21 cellular contexts compared by ENCODE assay signal in genomic region chr20:25355191-25355590, GRCh38. TPM values are rescaled to one million over a fixed set of nuclear protein-coding genes. Genes with fewer than 3 reads are reported as not detected.
DNase-seq lines count a peak whose midpoint lies in the region; ATAC-seq and TF ChIP-seq lines count a peak whose summit lies in the region.
"Had no signal": no experiment of that assay in that cellular context is flagged by ENCODE, and none has a peak within 500 bp of the region (broad histone marks: within the 10 kb centered on the region; RNA-seq: fewer than 3 reads in every experiment).

No MANE protein-coding gene starts in this region.

- no peaks in the 10 kb centered on the region for H3K27me3 Mint-ChIP-seq in activated CD4-positive, alpha-beta T cell treated with anti-CD3 and anti-CD28 coated beads, Interleukin-2, amount 10 ng/mL, durations not matched to agents 7 days and 5 days
- no peaks in the 10 kb centered on the region for H3K27me3 Mint-ChIP-seq in activated T-cell treated with anti-CD3 and anti-CD28 coated beads, Interleukin-2, amount 50 U/mL, for 24 hours
- H3K27me3 Mint-ChIP-seq: activated CD4-positive, alpha-beta memory T cell treated with anti-CD3 and anti-CD28 coated beads, Interleukin-2, amount 10 ng/mL, durations not matched to agents 7 days and 5 days; natural killer cell treated with Interleukin-12 subunit alpha and Interleukin-12 subunit beta and Interleukin-15 and Interleukin-18, amount 100 ng/mL, for 72 hours; stimulated activated naive CD8-positive, alpha-beta T cell treated with anti-CD3 and anti-CD28 coated beads, Interleukin-15, amount 100 ng/mL, for 72 hours had no signal

- no peaks in the 10 kb centered on the region for H4K20me1 ChIP-seq in GM23248 (ENCODE audit: insufficient read depth)

- POLR2A ChIA-PET in activated CD4-positive, alpha-beta T cell treated with anti-CD3 and anti-CD28 coated beads, Interleukin-2, amount 10 ng/mL, durations not matched to agents 7 days and 5 days (lab: Charles Lee), result no interaction called here

- H3F3A ChIP-seq in GM23248 (ENCODE audit: insufficient read depth), result no peaks in the 10 kb centered on the region

- no peak for ATAC-seq in psoas muscle
- ATAC-seq: natural killer cell treated with Interleukin-12 subunit alpha and Interleukin-12 subunit beta and Interleukin-15 and Interleukin-18, amount 100 ng/mL, for 72 hours; SK-N-SH treated with all-trans-retinoic acid at 6 μM for 48 hours; stimulated activated naive CD8-positive, alpha-beta T cell treated with anti-CD3 and anti-CD28 coated beads, Interleukin-15, amount 100 ng/mL, for 72 hours had no signal

- H3K27me3 ChIP-seq in WERI-Rb-1 (ENCODE audit: insufficient read depth, low read depth, severe bottlenecking), result no peaks in the 10 kb centered on the region
- H3K27me3 ChIP-seq in layer of hippocampus (ENCODE audit: control insufficient read depth, insufficient read depth, low read length), result no peaks in the 10 kb centered on the region
- H3K27me3 ChIP-seq in thyroid gland, result no peaks in the 10 kb centered on the region
- H3K27me3 ChIP-seq in GM23248 (replicated peaks; ENCODE audit: insufficient read depth), result no peaks in the 10 kb centered on the region
- H3K27me3 ChIP-seq in psoas muscle (ENCODE audit: insufficient read depth in 3 of 3, low read length in 2 of 3), result no peaks in the 10 kb centered on the region
- H3K27me3 ChIP-seq: Peyer's patch, uterus had no signal

- peaks cover 24% of the 10 kb centered on the region for H3K4me1 Mint-ChIP-seq in activated CD4-positive, alpha-beta T cell treated with anti-CD3 and anti-CD28 coated beads, Interleukin-2, amount 10 ng/mL, durations not matched to agents 7 days and 5 days
- peaks cover 28% of the 10 kb centered on the region for H3K4me1 Mint-ChIP-seq in activated T-cell treated with anti-CD3 and anti-CD28 coated beads, Interleukin-2, amount 50 U/mL, for 24 hours (ENCODE audit: low read depth)

- DNase-seq in activated CD4-positive, alpha-beta T cell treated with anti-CD3 and anti-CD28 coated beads, Interleukin-2, amount 10 ng/mL, durations not matched to agents 7 days and 5 days, result no peak
- DNase-seq in activated CD4-positive, alpha-beta T cell treated with anti-CD3 and anti-CD28 coated beads, Interleukin-2, amount 50 U/mL, for 4 hours, result no peak
- no peak for DNase-seq in WERI-Rb-1
- no peak for DNase-seq in thyroid gland
- DNase-seq in GM23248, result no peak
- no peak for DNase-seq in psoas muscle
- DNase-seq in activated T-cell treated with anti-CD3 and anti-CD28 coated beads, Interleukin-2, amount 50 U/mL, for 24 hours, result no peak
- DNase-seq: activated CD4-positive, alpha-beta memory T cell treated with anti-CD3 and anti-CD28 coated beads, Interleukin-2, amount 10 ng/mL, durations not matched to agents 7 days and 5 days; amygdala; H7; immature natural killer cell; mammary epithelial cell; NCI-H2081 treated with DMSO at 0.1 percent for 48 hours; NCI-H510A treated with DMSO at 0.1 percent for 48 hours; Peyer's patch; stimulated activated naive CD8-positive, alpha-beta T cell treated with anti-CD3 and anti-CD28 coated beads, Interleukin-15, amount 100 ng/mL, for 72 hours; uterus had no signal

- H3K9me2 ChIP-seq in GM23248 (ENCODE audit: insufficient read depth), result no peaks in the 10 kb centered on the region

- H3K4me2 ChIP-seq in GM23248 (ENCODE audit: unreplicated experiment), result no peak overlapping the region

- CTCF ChIA-PET in activated CD4-positive, alpha-beta T cell treated with anti-CD3 and anti-CD28 coated beads, Interleukin-2, amount 10 ng/mL, durations not matched to agents 7 days and 5 days (lab: Charles Lee), result no interaction called here

- H3K4me1 ChIP-seq in thyroid gland (peaks cover 18 to 23% of the 10 kb centered on the region in 2 donors), GM23248 (ENCODE audit: insufficient read depth) (no peaks in the 10 kb centered on the region), psoas muscle (no peaks in the 10 kb centered on the region)
- H3K4me1 ChIP-seq: uterus had no signal

- intact Hi-C loops in thyroid gland (cut with DNase I), result no loop called here
- intact Hi-C loops in psoas muscle (cut with DNase I), result no loop called here

- no peak overlapping the region for H2AFZ ChIP-seq in GM23248

- WGBS in thyroid gland, 2 donors, result 49 to 56% methylated on average over 3 of the region's 3 CpGs
- WGBS in GM23248 (ENCODE audit: low coverage in 1 of 2, low lambda C conversion rate in 2 of 2, missing lambda C conversion rate in 2 of 2), 2 experiments, result 57 to 59% methylated on average over 3 of the region's 3 CpGs
- 60 to 66% (median 61%) methylated on average over 3 of the region's 3 CpGs for WGBS in psoas muscle, 3 donors

- TF ChIP-seq CTCF in WERI-Rb-1 (IDR thresholded peaks at IDR 0.05; ENCODE audit: low read depth, low read length) (no peak), thyroid gland (IDR thresholded peaks at IDR 0.05) (no peak), psoas muscle (IDR thresholded peaks at IDR 0.05) (no peak)

- peaks cover 6% of the 10 kb centered on the region for H3K36me3 Mint-ChIP-seq in activated CD4-positive, alpha-beta T cell treated with anti-CD3 and anti-CD28 coated beads, Interleukin-2, amount 10 ng/mL, durations not matched to agents 7 days and 5 days (ENCODE audit: low read depth)
- H3K36me3 Mint-ChIP-seq in activated T-cell treated with anti-CD3 and anti-CD28 coated beads, Interleukin-2, amount 50 U/mL, for 24 hours (ENCODE audit: low read depth), result no peaks in the 10 kb centered on the region
- H3K36me3 Mint-ChIP-seq: immature natural killer cell; natural killer cell treated with Interleukin-12 subunit alpha and Interleukin-12 subunit beta and Interleukin-15 and Interleukin-18, amount 100 ng/mL, for 72 hours had no signal

- TF ChIP-seq POLR2A in thyroid gland (IDR thresholded peaks at IDR 0.05), result no peak

- H3K9me3 ChIP-seq in WERI-Rb-1 (ENCODE audit: severe bottlenecking), result no peaks in the 10 kb centered on the region
- no peaks in the 10 kb centered on the region for H3K9me3 ChIP-seq in thyroid gland
- no peaks in the 10 kb centered on the region for H3K9me3 ChIP-seq in GM23248 (ENCODE audit: low read depth)
- no peaks in the 10 kb centered on the region for H3K9me3 ChIP-seq in psoas muscle
- H3K9me3 ChIP-seq: Peyer's patch, uterus had no signal

- in situ Hi-C loops in GM23248 (cut with MboI), result loop anchor here (25.0 kb wide), 1 partner anchor 807 kb away; no protein-coding TSS in a partner anchor

- peaks cover 89% of the 10 kb centered on the region for H3K79me2 ChIP-seq in GM23248 (ENCODE audit: insufficient read depth)

- H3K36me3 ChIP-seq in WERI-Rb-1 (no peaks in the 10 kb centered on the region), thyroid gland (no peaks in the 10 kb centered on the region), GM23248 (ENCODE audit: low read depth) (no peaks in the 10 kb centered on the region), psoas muscle (ENCODE audit: insufficient read depth in 1 of 2, low read depth in 1 of 2) (no peaks in the 10 kb centered on the region)
- H3K36me3 ChIP-seq: Peyer's patch, uterus had no signal

- H3K4me3 Mint-ChIP-seq in activated CD4-positive, alpha-beta T cell treated with anti-CD3 and anti-CD28 coated beads, Interleukin-2, amount 10 ng/mL, durations not matched to agents 7 days and 5 days, result no peak overlapping the region
- H3K4me3 Mint-ChIP-seq in activated T-cell treated with anti-CD3 and anti-CD28 coated beads, Interleukin-2, amount 50 U/mL, for 24 hours, result no peak overlapping the region
- H3K4me3 Mint-ChIP-seq: activated CD4-positive, alpha-beta memory T cell treated with anti-CD3 and anti-CD28 coated beads, Interleukin-2, amount 10 ng/mL, durations not matched to agents 7 days and 5 days; immature natural killer cell; natural killer cell treated with Interleukin-12 subunit alpha and Interleukin-12 subunit beta and Interleukin-15 and Interleukin-18, amount 100 ng/mL, for 72 hours; stimulated activated naive CD8-positive, alpha-beta T cell treated with anti-CD3 and anti-CD28 coated beads, Interleukin-15, amount 100 ng/mL, for 72 hours had no signal

- H3K27ac ChIP-seq in WERI-Rb-1 (peak overlapping the region; percentile 74), layer of hippocampus (ENCODE audit: low read depth, low read length) (peak overlapping the region; percentile 83), thyroid gland (peak overlapping the region; percentile 3 to 11 (median 4)), GM23248 (no peak overlapping the region), psoas muscle (no peak overlapping the region)
- H3K27ac ChIP-seq: epithelial cell of prostate, Peyer's patch, uterus had no signal

- H3K9ac ChIP-seq in GM23248, result no peak overlapping the region

- peak overlapping the region; percentile 41 for H3K27ac Mint-ChIP-seq in activated CD4-positive, alpha-beta T cell treated with anti-CD3 and anti-CD28 coated beads, Interleukin-2, amount 10 ng/mL, durations not matched to agents 7 days and 5 days
- no peak overlapping the region for H3K27ac Mint-ChIP-seq in activated T-cell treated with anti-CD3 and anti-CD28 coated beads, Interleukin-2, amount 50 U/mL, for 24 hours
- H3K27ac Mint-ChIP-seq: activated CD4-positive, alpha-beta memory T cell treated with anti-CD3 and anti-CD28 coated beads, Interleukin-2, amount 10 ng/mL, durations not matched to agents 7 days and 5 days; natural killer cell treated with Interleukin-12 subunit alpha and Interleukin-12 subunit beta and Interleukin-15 and Interleukin-18, amount 100 ng/mL, for 72 hours had no signal

- no peak overlapping the region for H3K4me3 ChIP-seq in WERI-Rb-1 (ENCODE audit: low read depth, low read length)
- H3K4me3 ChIP-seq in thyroid gland (replicated peaks in 1 of 3), result no peak overlapping the region
- H3K4me3 ChIP-seq in GM23248, result no peak overlapping the region
- no peak overlapping the region for H3K4me3 ChIP-seq in psoas muscle
- H3K4me3 ChIP-seq: Peyer's patch, uterus had no signal

- H3K9me3 Mint-ChIP-seq in activated CD4-positive, alpha-beta T cell treated with anti-CD3 and anti-CD28 coated beads, Interleukin-2, amount 10 ng/mL, durations not matched to agents 7 days and 5 days, result peaks cover 6% of the 10 kb centered on the region
- H3K9me3 Mint-ChIP-seq in activated T-cell treated with anti-CD3 and anti-CD28 coated beads, Interleukin-2, amount 50 U/mL, for 24 hours, result no peaks in the 10 kb centered on the region
- H3K9me3 Mint-ChIP-seq: activated CD4-positive, alpha-beta memory T cell treated with anti-CD3 and anti-CD28 coated beads, Interleukin-2, amount 10 ng/mL, durations not matched to agents 7 days and 5 days; natural killer cell treated with Interleukin-12 subunit alpha and Interleukin-12 subunit beta and Interleukin-15 and Interleukin-18, amount 100 ng/mL, for 72 hours had no signal

RNA-seq across cellular contexts. Expression of gene ABHD12, which starts 35.4 kb away (rescaled TPM):
- 10 to 100 TPM; 27.1 to 27.6 TPM for total RNA-seq in activated CD4-positive, alpha-beta T cell treated with anti-CD3 and anti-CD28 coated beads, Interleukin-2, amount 10 ng/mL, durations not matched to agents 7 days and 5 days
- total RNA-seq in thyroid gland (100 to 1,000 TPM; 103 to 212 (median 179) TPM), psoas muscle (10 to 100 TPM in 1 of 4 donors, 1 to 10 TPM in 3; 7.9 to 10.9 (median 8.8) TPM)
- 48.6 and 50.6 TPM in 2 replicates for total RNA-seq in GM23248 (2014; rRNA removed; shearing (Covaris generic))
- polyA plus RNA-seq in GM23248 (2016; fragmentation: Nextera tagmentation; extraction: Ambion mirVana) (75.0 and 82.1 TPM in 2 replicates), psoas muscle (10 to 100 TPM in 2 of 3 donors, 1 to 10 TPM in 1; 7.9 to 15.5 (median 10.5) TPM)

RNA-seq across cellular contexts. Expression of gene GINS1, which starts 52.3 kb away (rescaled TPM):
- 10 to 100 TPM; 28.8 to 28.9 TPM for total RNA-seq in activated CD4-positive, alpha-beta T cell treated with anti-CD3 and anti-CD28 coated beads, Interleukin-2, amount 10 ng/mL, durations not matched to agents 7 days and 5 days
- 1 to 10 TPM in 1 of 4 donors, under 1 TPM in 2, not detected in 1; 0.44 to 1.5 (median 0.89) TPM for total RNA-seq in thyroid gland
- total RNA-seq in GM23248 (2014; rRNA removed; shearing (Covaris generic)), result 2.9 and 7.5 TPM in 2 replicates
- 4.4 and 5.2 TPM in 2 replicates for polyA plus RNA-seq in GM23248 (2016; fragmentation: Nextera tagmentation; extraction: Ambion mirVana)
- total RNA-seq in psoas muscle, result under 1 TPM in 3 of 4 donors, not detected in 1; 0.11 to 0.20 (median 0.15) TPM
- under 1 TPM; 0.07 to 0.67 (median 0.31) TPM for polyA plus RNA-seq in psoas muscle

Comparison
In these comparisons a context has a peak if more than half of its experiments do, and no peak if none do; other contexts are left out.
1. H3K27ac ChIP-seq: peak in WERI-Rb-1 (single experiment), layer of hippocampus (single experiment) and thyroid gland (3 of 3); none in GM23248 (single experiment) and psoas muscle (single experiment).